18 cellular contexts compared by ENCODE assay signal in genomic region chr6:29981211-29981812, GRCh38.
"Had no signal": no experiment of that assay in that cellular context is flagged by ENCODE, and none has a peak within 500 bp of the region (broad histone marks: within the 10 kb centered on the region; RNA-seq: fewer than 3 reads in every experiment).

No MANE protein-coding gene starts in this region.

- H3K27ac ChIP-seq: foreskin keratinocyte, pancreas, stomach, testis, upper lobe of right lung had no signal

- H3K4me3 Mint-ChIP-seq: activated CD4-positive, alpha-beta T cell treated with anti-CD3 and anti-CD28 coated beads, Interleukin-2, amount 10 ng/mL, durations not matched to agents 24 days and 14 days; activated CD8-positive, alpha-beta T cell treated with anti-CD3 and anti-CD28 coated beads, Interleukin-2, amount 10 ng/mL, durations not matched to agents 7 days and 5 days; T-helper 2 cell treated with Interferon-gamma antibody and Interleukin-4, amounts not matched to agents 5 μg/mL and 100 μg/mL, for 36 hours had no signal

- FAIRE-seq: pancreas had no signal

- H3K27me3 ChIP-seq: pancreas, stomach, testis, upper lobe of right lung had no signal

- DNase-seq: activated CD4-positive, alpha-beta T cell treated with anti-CD3 and anti-CD28 coated beads, Interleukin-2, amount 10 ng/mL, durations not matched to agents 24 days and 14 days; activated CD4-positive, CD25-positive, alpha-beta regulatory T cell; activated CD8-positive, alpha-beta T cell treated with anti-CD3 and anti-CD28 coated beads, Interleukin-2, amount 10 ng/mL, durations not matched to agents 7 days and 5 days; activated naive CD4-positive, alpha-beta T cell; activated T-cell treated with anti-CD3 and anti-CD28 coated beads for 4 hours; anterior cingulate cortex; effector memory CD4-positive, alpha-beta T cell; foreskin keratinocyte; glutamatergic neuron; kidney glomerular epithelial cell; mesendoderm; pancreas; stimulated activated CD4-positive, alpha-beta T cell treated with anti-CD3 and anti-CD28 coated beads, Interleukin-1b, Interleukin-23, amount 100 ng/mL, for 48 hours; stomach; testis; upper lobe of right lung had no signal

- ATAC-seq: activated CD8-positive, alpha-beta T cell treated with anti-CD3 and anti-CD28 coated beads, Interleukin-2, amount 10 ng/mL, durations not matched to agents 7 days and 5 days; foreskin keratinocyte; pancreas; sciatic nerve; upper lobe of right lung had no signal

- H3K9me3 Mint-ChIP-seq: activated CD4-positive, alpha-beta T cell treated with anti-CD3 and anti-CD28 coated beads, Interleukin-2, amount 10 ng/mL, durations not matched to agents 24 days and 14 days; T-helper 2 cell treated with Interferon-gamma antibody and Interleukin-4, amounts not matched to agents 5 μg/mL and 100 μg/mL, for 36 hours had no signal

- H3K4me1 ChIP-seq: foreskin keratinocyte, testis had no signal

- H3K4me3 ChIP-seq: pancreas, stomach, testis, upper lobe of right lung had no signal

- H3K36me3 ChIP-seq: pancreas, stomach, upper lobe of right lung had no signal

- H3K9me3 ChIP-seq: pancreas, stomach, testis, upper lobe of right lung had no signal

- H3K27ac Mint-ChIP-seq: activated CD4-positive, alpha-beta T cell treated with anti-CD3 and anti-CD28 coated beads, Interleukin-2, amount 10 ng/mL, durations not matched to agents 24 days and 14 days; activated CD8-positive, alpha-beta T cell treated with anti-CD3 and anti-CD28 coated beads, Interleukin-2, amount 10 ng/mL, durations not matched to agents 7 days and 5 days; T-helper 2 cell treated with Interferon-gamma antibody and Interleukin-4, amounts not matched to agents 5 μg/mL and 100 μg/mL, for 36 hours had no signal
